24 cellular contexts compared by ENCODE assay signal in genomic region chr16:51473091-51473490, GRCh38.
"Had no signal": no experiment of that assay in that cellular context is flagged by ENCODE, and none has a peak within 500 bp of the region (broad histone marks: within the 10 kb centered on the region; RNA-seq: fewer than 3 reads in every experiment).

No MANE protein-coding gene starts in this region.

- DNase-seq: activated B cell treated with CpG ODN at 0.5 μM for 24 hours; activated CD4-positive, alpha-beta memory T cell treated with anti-CD3 and anti-CD28 coated beads for 36 hours; activated CD4-positive, alpha-beta T cell treated with anti-CD3 and anti-CD28 coated beads, Interleukin-2, amount 10 ng/mL, durations not matched to agents 7 days and 5 days; activated CD8-positive, alpha-beta memory T cell treated with anti-CD3 and anti-CD28 coated beads for 24 hours; activated effector memory CD4-positive, alpha-beta T cell treated with anti-CD3 and anti-CD28 coated beads, Interleukin-2, amount 50 U/mL, for 16 hours; activated naive CD4-positive, alpha-beta T cell treated with Interleukin-2 at 50 U/mL for 16 hours; activated naive CD8-positive, alpha-beta T cell treated with anti-CD3 and anti-CD28 coated beads, Interleukin-2, amount 50 U/mL, for 24 hours; activated T-cell treated with anti-CD3 and anti-CD28 coated beads, Interleukin-2, amount 50 U/mL, for 4 hours; amygdala; NCI-H1105; NCI-H1436; NCI-H1694 treated with DMSO at 0.1 percent for 48 hours; NCI-H2029 treated with DMSO at 0.1 percent for 48 hours; NCI-H345; NCI-H510A; NCI-H526 treated with DMSO at 0.1 percent for 48 hours; NCI-H82; RPMI8226; T-cell; T-helper 2 cell; T1000 had no signal

- ATAC-seq: activated naive CD4-positive, alpha-beta T cell treated with anti-CD3 and anti-CD28 coated beads, Interleukin-2, amount 50 U/mL, for 72 hours; activated naive CD8-positive, alpha-beta T cell treated with anti-CD3 and anti-CD28 coated beads, Interleukin-2, amount 50 U/mL, for 24 hours; activated T-cell treated with anti-CD3 and anti-CD28 coated beads, Interleukin-2, amount 50 U/mL, for 4 hours; Right ventricle myocardium inferior; T-cell had no signal

- H3K27ac ChIP-seq: SK-N-MC had no signal

- H3K4me3 ChIP-seq: SK-N-MC had no signal
